Comparison of ENCODE assay signal across 8 cellular contexts in genomic region chr6:27752038-27752885, GRCh38.
DNase-seq lines count a peak whose midpoint lies in the region; ATAC-seq and TF ChIP-seq lines count a peak whose summit lies in the region.

No MANE protein-coding gene starts in this region.

- in situ Hi-C loops in ACHN (cut with HindIII; ENCODE audit: low pct_ligation_motif_present, low pct_unique_long_range_greater_than_20kb, low sequenced_read_pairs), result no loop called here

- H3K4me3 ChIP-seq in lower leg skin (ENCODE audit: low read depth, poor library complexity, severe bottlenecking), result peak overlapping the region; percentile 78

- intact Hi-C loops in lower leg skin (cut with DNase I; ENCODE audit: low total_unique reads), result no loop called here

- TF ChIP-seq POLR2A in lower leg skin (IDR thresholded peaks at IDR 0.05), result no peak

- TF ChIP-seq CTCF in lower leg skin (IDR thresholded peaks at IDR 0.05), result peak in 1 of 3 donors; percentile 16

- DNase-seq in ACHN (peak; percentile 83), NCI-H510A (lab: John Stamatoyannopoulos, UW) (peak; percentile 40), ecto neural progenitor cell (ENCODE audit: low spot score) (peak; percentile 75), lower leg skin (ENCODE audit: low spot score in 2 of 2) (peak in 1 of 2 donors; percentile 45)
- peak; percentile 14 for DNase-seq in activated CD4-positive, alpha-beta T cell treated with anti-CD3 and anti-CD28 coated beads for 1 hour
- peak; percentile 12 to 27 for DNase-seq in stimulated activated CD4-positive, alpha-beta T cell treated with anti-CD3 and anti-CD28 coated beads, Interleukin-4, amount 100 ng/mL, for 48 hours (ENCODE audit: low read depth in 2 of 2)

- 11 to 12% methylated on average over 24 of the region's 24 CpGs for WGBS in lower leg skin, 2 donors

- ATAC-seq in GM18511 (IDR thresholded peaks at IDR 0.05; ENCODE audit: unreplicated experiment), result peak; percentile 54
- ATAC-seq in HG03460 (IDR thresholded peaks at IDR 0.05; ENCODE audit: unreplicated experiment), result peak; percentile 42
